Comparison of ENCODE assay signal across 20 cellular contexts in the genomic region with DNA sequence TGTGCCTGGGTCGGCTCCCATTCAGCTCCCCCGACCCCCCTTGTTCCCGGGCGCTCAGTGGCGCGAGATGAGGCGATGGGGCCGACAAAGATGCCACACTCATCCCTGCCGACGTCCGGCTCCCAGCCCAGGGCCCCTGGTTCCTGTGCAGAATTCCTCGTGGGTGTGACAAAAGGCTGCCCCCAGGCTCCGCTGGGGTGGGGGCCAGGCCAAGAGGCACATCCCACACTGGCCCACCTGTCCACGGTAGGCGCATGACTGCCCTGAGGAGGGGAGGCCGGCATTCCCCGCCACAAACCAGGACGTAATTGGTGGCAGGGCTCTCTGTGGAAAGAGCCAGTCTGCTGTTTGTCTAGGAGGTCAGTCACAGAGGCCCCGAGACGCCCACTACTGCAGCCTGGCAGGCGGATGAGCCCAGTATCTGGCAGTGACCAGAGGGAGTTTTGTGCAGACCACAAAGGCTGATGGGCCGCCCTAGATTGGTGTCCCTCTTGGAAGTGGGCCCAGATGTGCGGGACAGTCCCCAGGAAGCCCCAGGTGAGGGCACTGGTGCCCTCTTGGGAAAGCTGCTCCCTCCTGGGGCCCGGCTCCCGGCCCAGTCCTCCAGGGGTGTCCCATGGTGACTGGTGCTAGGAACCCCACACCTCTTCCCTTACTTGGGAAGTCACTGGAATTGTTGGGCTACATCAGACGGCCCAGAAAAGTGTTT. TPM values are rescaled to one million over a fixed set of nuclear protein-coding genes. Genes with fewer than 3 reads are reported as not detected.
DNase-seq lines count a peak whose midpoint lies in the region; ATAC-seq and TF ChIP-seq lines count a peak whose summit lies in the region.
"Had no signal": no experiment of that assay in that cellular context is flagged by ENCODE, and none has a peak within 500 bp of the region (broad histone marks: within the 10 kb centered on the region; RNA-seq: fewer than 3 reads in every experiment).

No MANE protein-coding gene starts in this region.

- H3K4me3 ChIP-seq in SK-N-SH (ENCODE audit: low read depth in 2 of 2, low read length in 1 of 2) (peak overlapping the region in 1 of 2 experiments; percentile 96; a peak in 1 of 4 replicates), gastroesophageal sphincter (no peak overlapping the region), sigmoid colon (no peak overlapping the region), hepatocyte (no peak overlapping the region), stomach (no peak overlapping the region)
- H3K4me3 ChIP-seq: psoas muscle had no signal

- H3K4me1 ChIP-seq in SK-N-SH (ENCODE audit: control insufficient read depth in 1 of 2, insufficient read depth in 2 of 2, low read depth in 1 of 2, low read length in 1 of 2) = peaks cover 44 to 57% of the 10 kb centered on the region in 2 experiments; a peak in 2 of 4 replicates
- peaks cover 0 to 44% (median 19%) of the 10 kb centered on the region in 3 donors for H3K4me1 ChIP-seq in gastroesophageal sphincter
- H3K4me1 ChIP-seq in sigmoid colon = peaks cover 0 to 38% (median 36%) of the 10 kb centered on the region in 4 donors
- peaks cover 20% of the 10 kb centered on the region for H3K4me1 ChIP-seq in hepatocyte (ENCODE audit: insufficient read depth)
- peaks cover 25 to 37% (median 36%) of the 10 kb centered on the region in 4 donors for H3K4me1 ChIP-seq in stomach
- H3K4me1 ChIP-seq: psoas muscle had no signal

- DNase-seq in SK-N-SH (peak; percentile 61), RPMI7951 (ENCODE audit: low read depth) (peak; percentile 42), sigmoid colon (peak; percentile 57), HK-2 (ENCODE audit: unreplicated experiment) (no peak), hepatocyte (ENCODE audit: low spot score) (no peak), stomach (no peak)
- DNase-seq: 8988T; activated CD8-positive, alpha-beta T cell treated with anti-CD3 and anti-CD28 coated beads for 36 hours; activated naive CD8-positive, alpha-beta T cell treated with anti-CD3 and anti-CD28 coated beads, Interleukin-2, amount 50 U/mL, for 24 hours; central memory CD4-positive, alpha-beta T cell; effector memory CD4-positive, alpha-beta T cell; GDM1; HCEC 1CT; NCI-H510A treated with DMSO at 0.1 percent for 48 hours; psoas muscle; stimulated activated naive CD8-positive, alpha-beta T cell treated with anti-CD3 and anti-CD28 coated beads, Interleukin-15, amount 100 ng/mL, for 72 hours had no signal

- no peaks in the 10 kb centered on the region for H3K9me2 ChIP-seq in SK-N-SH
- no peaks in the 10 kb centered on the region for H3K9me2 ChIP-seq in hepatocyte (replicated peaks; ENCODE audit: insufficient read depth)

- peak overlapping the region; percentile 100; the same call in 1 of the 2 replicates for H3K9ac ChIP-seq in SK-N-SH

- 66% methylated on average over 13 of the region's 26 CpGs for WGBS in SK-N-SH (ENCODE audit: low lambda C conversion rate)
- no CpG with 5 or more reads among the region's 26 CpGs for WGBS in gastroesophageal sphincter (ENCODE audit: low coverage in 1 of 2), 2 donors
- WGBS in sigmoid colon, 2 donors = 83 to 91% methylated on average over 26 of the region's 26 CpGs
- WGBS in hepatocyte (ENCODE audit: low lambda C conversion rate, missing lambda C conversion rate) = 88% methylated on average over 26 of the region's 26 CpGs
- WGBS in stomach, 5 donors = 71 to 84% (median 80%) methylated on average over 16 to 26 of the region's 26 CpGs

- TF ChIP-seq POLR2A in gastroesophageal sphincter (IDR thresholded peaks at IDR 0.05) (no peak), sigmoid colon (IDR thresholded peaks at IDR 0.05) (no peak), stomach (IDR thresholded peaks at IDR 0.05) (no peak)

- H4K20me1 ChIP-seq in SK-N-SH (ENCODE audit: insufficient read depth) (peaks cover 93% of the 10 kb centered on the region), hepatocyte (ENCODE audit: insufficient read depth, poor library complexity, severe bottlenecking) (peaks cover 30% of the 10 kb centered on the region)

- no peak for TF ChIP-seq RAD21 in SK-N-SH (IDR thresholded peaks at IDR 0.05; ENCODE audit: low read length)

- H3K27ac ChIP-seq in SK-N-SH (ENCODE audit: low read depth in 2 of 2, low read length in 1 of 2) = peak overlapping the region; percentile 55 to 57
- H3K27ac ChIP-seq in gastroesophageal sphincter = peak overlapping the region in 3 of 4 donors; percentile 89 to 96 (median 93)
- peak overlapping the region in 3 of 4 donors; percentile 11 to 38 (median 27) for H3K27ac ChIP-seq in sigmoid colon
- no peak overlapping the region for H3K27ac ChIP-seq in hepatocyte
- H3K27ac ChIP-seq in stomach = no peak overlapping the region
- H3K27ac ChIP-seq: psoas muscle had no signal

- intact Hi-C loops in sigmoid colon (cut with DNase I) (loop anchor here (10.0 kb wide), 1 partner anchor 742 kb away; a partner anchor contains a TSS), stomach (cut with DNase I; ENCODE audit: low total_unique reads) (loop anchor here (5.0 to 10.0 kb wide), 2 partner anchors 362 to 544 kb away; no protein-coding TSS in a partner anchor)

- ATAC-seq in SK-N-SH treated with all-trans-retinoic acid at 6 μM for 48 hours = no peak
- no peak for ATAC-seq in gastroesophageal sphincter
- ATAC-seq: activated CD8-positive, alpha-beta T cell treated with anti-CD3 and anti-CD28 coated beads for 36 hours; activated naive CD8-positive, alpha-beta T cell treated with anti-CD3 and anti-CD28 coated beads, Interleukin-2, amount 50 U/mL, for 24 hours; left lobe of liver; psoas muscle; stimulated activated naive CD8-positive, alpha-beta T cell treated with anti-CD3 and anti-CD28 coated beads, Interleukin-15, amount 100 ng/mL, for 72 hours had no signal

- H3K36me3 ChIP-seq in SK-N-SH (replicated peaks in 1 of 2; ENCODE audit: control insufficient read depth in 1 of 2, insufficient read depth in 2 of 2, low read length in 1 of 2) (peaks cover 79 to 80% of the 10 kb centered on the region in 2 experiments), gastroesophageal sphincter (peaks cover 0 to 52% of the 10 kb centered on the region in 2 donors), sigmoid colon (peaks cover 0 to 39% (median 1%) of the 10 kb centered on the region in 4 donors), hepatocyte (replicated peaks; ENCODE audit: insufficient read depth, low read depth) (no peaks in the 10 kb centered on the region), stomach (peaks cover 8 to 69% (median 56%) of the 10 kb centered on the region in 4 donors)

- peaks cover 97% of the 10 kb centered on the region for H3K79me2 ChIP-seq in SK-N-SH (ENCODE audit: insufficient read depth)
- peaks cover 34% of the 10 kb centered on the region for H3K79me2 ChIP-seq in hepatocyte

- peak overlapping the region; percentile 97 for H3K4me2 ChIP-seq in SK-N-SH
- H3K4me2 ChIP-seq in hepatocyte = no peak overlapping the region

- H3K9me3 ChIP-seq in SK-N-SH (no peaks in the 10 kb centered on the region), gastroesophageal sphincter (no peaks in the 10 kb centered on the region), sigmoid colon (no peaks in the 10 kb centered on the region), hepatocyte (ENCODE audit: low read depth) (no peaks in the 10 kb centered on the region), stomach (no peaks in the 10 kb centered on the region)
- H3K9me3 ChIP-seq: psoas muscle had no signal

- TF ChIP-seq EP300 in SK-N-SH (IDR thresholded peaks at IDR 0.05; ENCODE audit: borderline replicate concordance in 1 of 2, low read depth in 1 of 2, low read length in 1 of 2) (no peak), gastroesophageal sphincter (IDR thresholded peaks at IDR 0.05) (no peak), sigmoid colon (IDR thresholded peaks at IDR 0.05) (no peak), stomach (IDR thresholded peaks at IDR 0.05) (no peak)

- H2AFZ ChIP-seq in SK-N-SH (ENCODE audit: low read depth) (no peak overlapping the region), hepatocyte (no peak overlapping the region)

- CTCF ChIA-PET in SK-N-SH (lab: Yijun Ruan, JAX) = interaction anchor here (0.5 to 11.0 kb wide), 8 partner anchors 9 to 544 kb away, joined by 3 to 403 read pairs (median 26); no protein-coding TSS in a partner anchor

- H3K27me3 ChIP-seq in SK-N-SH (ENCODE audit: insufficient read depth) (no peaks in the 10 kb centered on the region), gastroesophageal sphincter (peaks cover 10% of the 10 kb centered on the region), sigmoid colon (peaks cover 6 to 22% (median 20%) of the 10 kb centered on the region in 3 donors), hepatocyte (no peaks in the 10 kb centered on the region), stomach (peaks cover 0 to 43% (median 4%) of the 10 kb centered on the region in 3 donors)

- TF ChIP-seq CTCF in SK-N-SH (IDR thresholded peaks at IDR 0.05) (no peak), gastroesophageal sphincter (IDR thresholded peaks at IDR 0.05) (no peak), sigmoid colon (IDR thresholded peaks at IDR 0.05) (no peak), hepatocyte (IDR thresholded peaks at IDR 0.05; ENCODE audit: poor library complexity) (no peak), stomach (IDR thresholded peaks at IDR 0.05) (no peak)

- POLR2A ChIA-PET in SK-N-SH (lab: Yijun Ruan, JAX) = interaction anchor here (1.4 to 4.9 kb wide), 2 partner anchors 9 to 541 kb away, joined by 3 to 27 read pairs; no protein-coding TSS in a partner anchor

- H3F3A ChIP-seq in SK-N-SH (replicated peaks; ENCODE audit: insufficient read depth) = peaks cover 64% of the 10 kb centered on the region

RNA-seq across cellular contexts. Expression of a gene that starts 5.7 kb away (rescaled TPM):
- polyA plus RNA-seq in SK-N-SH (2012; rRNA removed) = 242 and 285 TPM in 2 replicates
- polyA plus RNA-seq in SK-N-SH (2012; cell fraction: cytosol; rRNA removed) = 196 and 213 TPM in 2 replicates
- 319 and 430 TPM in 2 replicates for polyA plus RNA-seq in SK-N-SH (2012; cell fraction: nucleus; rRNA removed)
- total RNA-seq in RPMI7951 (2014; rRNA removed; shearing (Covaris generic)) = 173 and 194 TPM in 2 replicates
- total RNA-seq in gastroesophageal sphincter = 100 to 1,000 TPM in 1 of 4 donors, 10 to 100 TPM in 3; 24.1 to 110 (median 51.9) TPM
- total RNA-seq in sigmoid colon = 10 to 100 TPM in 3 of 4 donors, 1 to 10 TPM in 1; 7.7 to 56.8 (median 31.1) TPM
- 10 to 100 TPM; 12.0 to 18.8 (median 14.8) TPM for polyA plus RNA-seq in sigmoid colon
- total RNA-seq in hepatocyte = 69.6 and 80.2 TPM in 2 replicates
- polyA plus RNA-seq in hepatocyte = 81.9 and 82.9 TPM in 2 replicates
- total RNA-seq in stomach = 100 to 1,000 TPM in 3 of 5 donors, 10 to 100 TPM in 2; 24.1 to 293 (median 141) TPM
- polyA plus RNA-seq in stomach = 10 to 100 TPM; 17.6 to 44.6 (median 33.7) TPM

RNA-seq across cellular contexts. Expression of a gene that starts 28.5 kb away (rescaled TPM):
- 30.8 and 33.1 TPM in 2 replicates for polyA plus RNA-seq in SK-N-SH (2012; rRNA removed)
- polyA plus RNA-seq in SK-N-SH (2012; cell fraction: cytosol; rRNA removed) = 27.2 and 30.5 TPM in 2 replicates
- polyA plus RNA-seq in SK-N-SH (2012; cell fraction: nucleus; rRNA removed) = 93.5 and 102 TPM in 2 replicates
- 17.4 and 21.4 TPM in 2 replicates for total RNA-seq in RPMI7951 (2014; rRNA removed; shearing (Covaris generic))
- total RNA-seq in gastroesophageal sphincter = 10 to 100 TPM; 13.7 to 34.4 (median 18.0) TPM
- total RNA-seq in sigmoid colon = 10 to 100 TPM; 19.3 to 42.9 (median 21.0) TPM
- 10 to 100 TPM; 12.0 to 25.7 (median 16.2) TPM for polyA plus RNA-seq in sigmoid colon
- total RNA-seq in hepatocyte = 13.4 and 32.9 TPM in 2 replicates
- 12.6 and 19.6 TPM in 2 replicates for polyA plus RNA-seq in hepatocyte
- total RNA-seq in stomach = 100 to 1,000 TPM in 1 of 5 donors, 10 to 100 TPM in 3, 1 to 10 TPM in 1; 2.3 to 107 (median 37.6) TPM
- polyA plus RNA-seq in stomach = 10 to 100 TPM; 14.2 to 23.1 (median 22.6) TPM

RNA-seq across cellular contexts. Expression of a gene that starts 57.2 kb away (rescaled TPM):
- not detected in 2 replicates for polyA plus RNA-seq in SK-N-SH (2012; rRNA removed)
- not detected in 2 replicates for polyA plus RNA-seq in SK-N-SH (2012; cell fraction: cytosol; rRNA removed)
- 0.02 TPM in 1 of 2 replicates, not detected in the other for polyA plus RNA-seq in SK-N-SH (2012; cell fraction: nucleus; rRNA removed)
- not detected in 2 replicates for total RNA-seq in RPMI7951 (2014; rRNA removed; shearing (Covaris generic))
- total RNA-seq in gastroesophageal sphincter = not detected
- total RNA-seq in sigmoid colon = not detected
- polyA plus RNA-seq in sigmoid colon = not detected
- total RNA-seq in hepatocyte = 0.16 and 1.0 TPM in 2 replicates
- not detected in 2 replicates for polyA plus RNA-seq in hepatocyte
- total RNA-seq in stomach = not detected
- polyA plus RNA-seq in stomach = not detected
- total RNA-seq: activated CD8-positive, alpha-beta T cell treated with anti-CD3 and anti-CD28 coated beads for 36 hours; psoas muscle; urinary bladder had no signal
- polyA plus RNA-seq: psoas muscle, urinary bladder had no signal

Comparison
In these comparisons a context has a peak if more than half of its experiments do, and no peak if none do; other contexts are left out.
1. DNase-seq: peak in SK-N-SH (single experiment), RPMI7951 (single experiment) and sigmoid colon (single experiment); none in HK-2 (single experiment), hepatocyte (single experiment) and stomach (single experiment).
2. H3K27ac ChIP-seq: peak in SK-N-SH (2 of 2), gastroesophageal sphincter (3 of 4) and sigmoid colon (3 of 4); none in hepatocyte (single experiment) and stomach (0 of 5).